In the genomic region with DNA sequence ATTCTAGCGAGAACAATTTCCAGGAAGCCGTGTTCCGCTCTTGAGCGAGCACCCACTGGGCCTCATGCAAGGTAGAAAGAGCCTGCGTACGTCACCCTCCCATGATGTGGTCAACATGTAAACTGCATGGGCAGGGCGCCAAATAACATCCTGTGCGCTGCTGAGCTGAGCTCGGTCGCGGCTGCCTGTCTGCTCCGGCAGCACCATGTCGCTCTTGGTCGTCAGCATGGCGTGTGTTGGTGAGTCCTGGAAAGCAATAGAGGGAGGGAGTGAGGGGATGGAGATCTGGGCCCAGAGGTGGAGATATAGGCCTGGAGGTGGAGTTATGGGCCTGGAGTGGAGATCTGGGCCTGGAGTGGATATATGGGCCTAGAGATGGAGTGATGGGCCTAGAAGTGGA, we compare ENCODE assay signal across 11 cellular contexts. TPM values are rescaled to one million over a fixed set of nuclear protein-coding genes. Genes with fewer than 3 reads are reported as not detected.
"Had no signal": no experiment of that assay in that cellular context is flagged by ENCODE, and none has a peak within 500 bp of the region (broad histone marks: within the 10 kb centered on the region; RNA-seq: fewer than 3 reads in every experiment).

A gene (plus strand): TSS at position 148 of the 400 bp plus-strand sequence. CDS start 58 bp downstream, at position 206.

RNA-seq across cellular contexts. Expression of the gene that starts here (rescaled TPM):
- total RNA-seq: NCI-H460, OCI-LY7, PC-3, PC-9, Peyer's patch, Right ventricle myocardium inferior, Right ventricle myocardium superior, RPMI7951, SJCRH30, SK-MEL-5 had no signal
- polyA plus RNA-seq: SK-N-SH had no signal
